Comparison of ENCODE assay signal across 8 cellular contexts in the genomic region with DNA sequence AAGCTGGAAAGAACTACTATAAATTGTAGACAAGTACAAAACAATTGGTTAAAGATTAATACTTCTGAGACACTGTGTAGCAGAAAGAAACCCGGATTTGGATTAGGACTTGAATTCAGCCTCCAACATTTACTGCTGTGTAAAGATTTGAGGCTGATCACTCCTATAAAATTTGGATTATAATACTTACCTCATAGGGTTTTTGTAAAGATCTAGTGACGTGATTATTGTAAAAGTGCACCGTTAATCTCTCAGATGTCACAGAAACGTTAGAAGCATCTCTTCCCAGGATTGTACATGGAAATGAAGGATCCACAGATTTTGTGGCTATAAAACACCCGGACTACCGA. TPM values are rescaled to one million over a fixed set of nuclear protein-coding genes. Genes with fewer than 3 reads are reported as not detected.
A peak's percentile ranks its signal among the peaks of the same experiment; 100 is the strongest.
DNase-seq lines count a peak whose midpoint lies in the region; ATAC-seq and TF ChIP-seq lines count a peak whose summit lies in the region.

No MANE protein-coding gene starts in this region.

- no peaks in the 10 kb centered on the region for H3K36me3 ChIP-seq in Peyer's patch
- H3K36me3 ChIP-seq in thymus (ENCODE audit: control insufficient read depth, insufficient read depth), result no peaks in the 10 kb centered on the region

- H3K27me3 Mint-ChIP-seq in activated T-cell treated with anti-CD3 and anti-CD28 coated beads, Interleukin-2, amount 50 U/mL, for 4 hours (ENCODE audit: low read depth), result peaks cover 2% of the 10 kb centered on the region
- peaks cover 2% of the 10 kb centered on the region for H3K27me3 Mint-ChIP-seq in glutamatergic neuron (ENCODE audit: unreplicated experiment)

- no peak for TF ChIP-seq POLR2A in Peyer's patch (IDR thresholded peaks at IDR 0.05)

- H3K27ac ChIP-seq in Peyer's patch (peak overlapping the region in 1 of 4 donors; percentile 85), thymus (ENCODE audit: low read depth) (no peak overlapping the region)

- intact Hi-C loops in posterior cingulate gyrus (cut with DNase I), result loop anchor here (2.0 to 10.0 kb wide), 2 partner anchors 57 to 637 kb away; a partner anchor contains a TSS

- H3K4me1 Mint-ChIP-seq in activated T-cell treated with anti-CD3 and anti-CD28 coated beads, Interleukin-2, amount 50 U/mL, for 4 hours (ENCODE audit: low read depth), result peaks cover 23% of the 10 kb centered on the region
- peaks cover 4% of the 10 kb centered on the region for H3K4me1 Mint-ChIP-seq in glutamatergic neuron (ENCODE audit: low read depth, unreplicated experiment)

- peaks cover 4% of the 10 kb centered on the region for H3K36me3 Mint-ChIP-seq in activated T-cell treated with anti-CD3 and anti-CD28 coated beads, Interleukin-2, amount 50 U/mL, for 4 hours (ENCODE audit: insufficient read depth)
- H3K36me3 Mint-ChIP-seq in glutamatergic neuron (ENCODE audit: unreplicated experiment), result no peaks in the 10 kb centered on the region

- TF ChIP-seq CTCF in Peyer's patch (IDR thresholded peaks at IDR 0.05), result no peak
- TF ChIP-seq CTCF in glutamatergic neuron (IDR thresholded peaks at IDR 0.05; ENCODE audit: partially characterized antibody, unreplicated experiment), result no peak

- WGBS in thymus, result 6% methylated on average over 6 of the region's 6 CpGs

- H3K4me3 ChIP-seq in Peyer's patch, result peak overlapping the region; percentile 59 to 89 (median 75)
- H3K4me3 ChIP-seq in thymus (ENCODE audit: low read length), result peak overlapping the region; percentile 98

- H3K27ac Mint-ChIP-seq in glutamatergic neuron (ENCODE audit: unreplicated experiment), result peak overlapping the region; percentile 94

- peak overlapping the region; percentile 99 for H3K4me3 Mint-ChIP-seq in activated T-cell treated with anti-CD3 and anti-CD28 coated beads, Interleukin-2, amount 50 U/mL, for 4 hours
- H3K4me3 Mint-ChIP-seq in glutamatergic neuron (ENCODE audit: unreplicated experiment), result peak overlapping the region; percentile 100

- H3K9me3 ChIP-seq in Peyer's patch, result no peaks in the 10 kb centered on the region
- no peaks in the 10 kb centered on the region for H3K9me3 ChIP-seq in thymus (ENCODE audit: control insufficient read depth)

- no peak for ATAC-seq in activated T-cell treated with anti-CD3 and anti-CD28 coated beads, Interleukin-2, amount 50 U/mL, for 4 hours

- DNase-seq in activated T-cell treated with anti-CD3 and anti-CD28 coated beads, Interleukin-2, amount 50 U/mL, for 4 hours, result no peak
- DNase-seq in activated T-cell treated with anti-CD3 and anti-CD28 coated beads for 4 hours (no peak), Peyer's patch (no peak), glutamatergic neuron (no peak), posterior cingulate gyrus (no peak), midbrain (lab: John Stamatoyannopoulos, UW) (no peak)
- DNase-seq in effector CD8-positive, alpha-beta T cell (lab: John Stamatoyannopoulos, UW), result no peak

- H3K9me3 Mint-ChIP-seq in activated T-cell treated with anti-CD3 and anti-CD28 coated beads, Interleukin-2, amount 50 U/mL, for 4 hours, result no peaks in the 10 kb centered on the region
- H3K9me3 Mint-ChIP-seq in glutamatergic neuron (ENCODE audit: unreplicated experiment), result peaks cover 2% of the 10 kb centered on the region

- H3K27me3 ChIP-seq in Peyer's patch (no peaks in the 10 kb centered on the region), thymus (ENCODE audit: control insufficient read depth, insufficient read depth) (no peaks in the 10 kb centered on the region)

- H3K4me1 ChIP-seq in Peyer's patch, result peaks cover 0 to 8% (median 2%) of the 10 kb centered on the region in 4 donors
- peaks cover 6% of the 10 kb centered on the region for H3K4me1 ChIP-seq in thymus (ENCODE audit: control insufficient read depth, insufficient read depth, low read length)

RNA-seq across cellular contexts. Expression of a gene that starts 0.3 kb away (rescaled TPM):
- total RNA-seq in activated T-cell treated with anti-CD3 and anti-CD28 coated beads, Interleukin-2, amount 50 U/mL, for 4 hours, result 10 to 100 TPM; 38.5 to 43.4 (median 39.7) TPM
- total RNA-seq in Peyer's patch (10 to 100 TPM in 3 of 4 donors, 1 to 10 TPM in 1; 9.1 to 19.4 (median 15.6) TPM), glutamatergic neuron (ENCODE audit: unreplicated experiment) (44.7 TPM)
- polyA plus RNA-seq in thymus, result 55.1 TPM

RNA-seq across cellular contexts. Expression of a gene that starts 57.2 kb away (rescaled TPM):
- total RNA-seq in activated T-cell treated with anti-CD3 and anti-CD28 coated beads, Interleukin-2, amount 50 U/mL, for 4 hours, result 100 to 1,000 TPM; 171 to 197 (median 175) TPM
- total RNA-seq in Peyer's patch, result 10 to 100 TPM; 15.7 to 26.4 (median 20.7) TPM
- 17.9 TPM for total RNA-seq in glutamatergic neuron (ENCODE audit: unreplicated experiment)
- polyA plus RNA-seq in thymus, result 32.1 TPM
